ENCODE assay signal across 18 cellular contexts in the genomic region with DNA sequence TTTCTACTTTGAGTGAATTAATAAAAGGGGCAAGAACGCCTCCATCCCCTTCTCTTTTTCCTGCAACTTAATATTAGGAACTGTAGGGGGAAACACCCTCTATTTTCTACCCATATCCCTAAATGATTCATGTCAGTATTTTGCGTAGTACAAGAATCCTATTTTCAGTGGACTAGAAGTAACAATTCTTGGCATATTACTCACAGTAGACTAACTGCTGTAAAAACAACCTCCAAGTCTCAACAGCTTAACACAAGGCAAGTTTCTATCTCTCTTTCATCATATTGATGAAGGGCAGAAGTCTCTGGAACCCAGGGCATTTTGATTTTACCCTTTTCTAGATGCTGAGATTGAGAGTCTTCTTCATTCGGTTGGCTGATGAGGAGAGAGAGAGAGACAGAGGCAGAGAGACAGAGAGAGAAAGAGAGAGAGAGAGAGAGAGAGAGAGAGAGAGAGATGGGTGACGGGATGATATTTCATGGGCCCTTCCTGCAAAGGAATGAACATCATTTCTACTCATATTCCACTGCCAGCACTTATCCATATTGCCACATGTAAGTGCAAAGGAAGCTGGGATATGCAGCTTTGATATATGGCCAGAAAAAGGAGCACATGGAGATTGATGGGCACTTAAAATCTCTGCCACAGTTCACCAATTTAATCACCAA.
DNase-seq lines count a peak whose midpoint lies in the region; ATAC-seq lines count a peak whose summit lies in the region.
"Had no signal": no experiment of that assay in that cellular context is flagged by ENCODE, and none has a peak within 500 bp of the region (broad histone marks: within the 10 kb centered on the region; RNA-seq: fewer than 3 reads in every experiment).

No MANE protein-coding gene starts in this region.

- peak; percentile 47 for DNase-seq in AG20443 (ENCODE audit: low spot score)
- peak; percentile 89 for DNase-seq in LHCN-M2 (ENCODE audit: low read depth)
- peak; percentile 47 for DNase-seq in fibroblast of gingiva (ENCODE audit: low read depth)
- peak; percentile 60 for DNase-seq in non-pigmented ciliary epithelial cell (ENCODE audit: low read depth)
- DNase-seq in activated CD4-positive, alpha-beta T cell treated with anti-CD3 and anti-CD28 coated beads, Interleukin-2, amount 50 U/mL, for 1 hour: no peak
- DNase-seq in activated T-cell treated with anti-CD3 and anti-CD28 coated beads, Interleukin-2, amount 50 U/mL, for 48 hours: no peak
- DNase-seq in NCI-H1105 (lab: John Stamatoyannopoulos, UW): no peak
- DNase-seq: activated T-cell treated with anti-CD3 and anti-CD28 coated beads, Interleukin-2, amount 50 U/mL, for 24 hours; DMS 273 treated with DMSO at 0.1 percent for 48 hours; effector CD4-positive, alpha-beta T cell; foreskin melanocyte; left lung; NCI-H1417; NCI-H2171; small intestine had no signal

- ATAC-seq in GM21576 (IDR thresholded peaks at IDR 0.05; ENCODE audit: unreplicated experiment): no peak
- ATAC-seq: activated naive CD4-positive, alpha-beta T cell treated with anti-CD3 and anti-CD28 coated beads, Interleukin-2, amount 50 U/mL, for 72 hours; GM23338; left lung had no signal

Comparison
In these comparisons a context has a peak if more than half of its experiments do, and no peak if none do; other contexts are left out.
1. DNase-seq: peak in AG20443 (single experiment), LHCN-M2 (single experiment), fibroblast of gingiva (single experiment) and non-pigmented ciliary epithelial cell (single experiment); none in activated CD4-positive, alpha-beta T cell treated with anti-CD3 and anti-CD28 coated beads, Interleukin-2, amount 50 U/mL, for 1 hour (single experiment), activated T-cell treated with anti-CD3 and anti-CD28 coated beads, Interleukin-2, amount 50 U/mL, for 48 hours (0 of 2) and NCI-H1105 (single experiment).